In the genomic region with DNA sequence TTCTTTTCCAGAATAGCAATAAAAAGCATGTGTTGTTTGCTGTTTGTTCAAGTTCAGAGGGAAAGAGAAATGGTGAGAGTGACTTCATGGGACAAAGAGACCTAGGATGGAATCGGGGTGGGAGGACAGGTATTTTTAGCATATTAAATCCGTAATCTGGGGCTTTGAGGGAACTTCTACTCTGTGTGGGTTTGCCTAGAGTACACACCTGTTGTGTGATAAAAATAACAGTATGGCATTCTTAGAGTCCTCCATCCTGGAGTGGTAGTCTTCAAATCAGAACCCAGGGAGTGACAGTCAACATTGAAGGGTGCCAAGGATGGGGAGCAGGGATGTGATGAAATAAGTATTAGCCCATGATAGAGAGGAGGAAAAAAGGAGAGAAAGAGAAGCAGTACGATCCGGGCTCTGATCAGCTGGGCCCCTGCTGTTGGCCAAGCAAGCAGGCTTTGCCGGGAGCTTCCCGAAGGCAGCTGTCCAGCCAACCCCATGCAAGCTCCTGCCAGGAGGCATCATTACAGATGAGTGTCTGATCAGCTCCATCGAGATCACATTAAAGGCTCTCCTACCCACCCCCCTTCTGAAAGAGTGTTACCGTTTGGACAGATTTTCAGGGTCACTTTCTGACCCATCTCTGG, we compare ENCODE assay signal across 15 cellular contexts.
"Had no signal": no experiment of that assay in that cellular context is flagged by ENCODE, and none has a peak within 500 bp of the region (broad histone marks: within the 10 kb centered on the region; RNA-seq: fewer than 3 reads in every experiment).

No MANE protein-coding gene starts in this region.

- H3K36me3 ChIP-seq: prostate gland, right lobe of liver, upper lobe of right lung had no signal

- H3K36me3 Mint-ChIP-seq: naive B cell; stimulated activated memory B cell treated with anti-CD40 and anti-IgM and Interleukin-4, amounts not matched to agents 10 μg/mL and 1 μg/mL and 100 μg/mL, for 72 hours had no signal

- ATAC-seq: activated CD8-positive, alpha-beta T cell treated with anti-CD3 and anti-CD28 coated beads, Interleukin-2, amount 10 ng/mL, durations not matched to agents 7 days and 5 days; body of pancreas; left lobe of liver; right lobe of liver; stimulated activated memory B cell treated with anti-CD40 and anti-IgM and Interleukin-4, amounts not matched to agents 10 μg/mL and 1 μg/mL and 100 μg/mL, for 72 hours; upper lobe of right lung had no signal

- H3K4me3 ChIP-seq: body of pancreas, prostate gland, right lobe of liver, upper lobe of right lung had no signal

- H3K9me3 ChIP-seq: body of pancreas, prostate gland, right lobe of liver, upper lobe of right lung had no signal

- H3K27me3 ChIP-seq: body of pancreas, right lobe of liver, upper lobe of right lung had no signal

- DNase-seq: activated CD4-positive, alpha-beta T cell treated with anti-CD3 and anti-CD28 coated beads, Interleukin-2, amount 10 ng/mL, durations not matched to agents 24 days and 14 days; activated CD8-positive, alpha-beta T cell treated with anti-CD3 and anti-CD28 coated beads, Interleukin-2, amount 10 ng/mL, durations not matched to agents 7 days and 5 days; activated naive CD4-positive, alpha-beta T cell treated with Interleukin-2 at 50 U/mL for 16 hours; activated T-cell treated with anti-CD3 and anti-CD28 coated beads, Interleukin-2, amount 50 U/mL, for 24 hours; body of pancreas; central memory CD4-positive, alpha-beta T cell; erythroblast; naive B cell; right lobe of liver; stimulated activated CD4-positive, alpha-beta T cell treated with anti-CD3 and anti-CD28 coated beads, Interleukin-4, amount 100 ng/mL, for 4 hours; upper lobe of right lung had no signal

- H3K27ac Mint-ChIP-seq: activated CD4-positive, alpha-beta T cell treated with anti-CD3 and anti-CD28 coated beads, Interleukin-2, amount 10 ng/mL, durations not matched to agents 24 days and 14 days; activated CD8-positive, alpha-beta T cell treated with anti-CD3 and anti-CD28 coated beads, Interleukin-2, amount 10 ng/mL, durations not matched to agents 7 days and 5 days; activated T-cell treated with anti-CD3 and anti-CD28 coated beads, Interleukin-2, amount 50 U/mL, for 24 hours; activated T-helper 2 cell treated with anti-CD3 and anti-CD28 coated beads, Interferon-gamma antibody, Interleukin-2, Interleukin-4, amounts not matched to agents 10 μg/mL and 5 μg/mL and 100 μg/mL, durations not matched to agents 14 hours and 24 hours and 36 hours; stimulated activated memory B cell treated with anti-CD40 and anti-IgM and Interleukin-4, amounts not matched to agents 10 μg/mL and 1 μg/mL and 100 μg/mL, for 72 hours had no signal

- H3K9me3 Mint-ChIP-seq: activated CD4-positive, alpha-beta T cell treated with anti-CD3 and anti-CD28 coated beads, Interleukin-2, amount 10 ng/mL, durations not matched to agents 24 days and 14 days; activated T-cell treated with anti-CD3 and anti-CD28 coated beads, Interleukin-2, amount 50 U/mL, for 24 hours; activated T-helper 2 cell treated with anti-CD3 and anti-CD28 coated beads, Interferon-gamma antibody, Interleukin-2, Interleukin-4, amounts not matched to agents 10 μg/mL and 5 μg/mL and 100 μg/mL, durations not matched to agents 14 hours and 24 hours and 36 hours had no signal

- H3K27ac ChIP-seq: body of pancreas, prostate gland, right lobe of liver, upper lobe of right lung had no signal

- H3K4me1 ChIP-seq: body of pancreas, prostate gland, right lobe of liver, upper lobe of right lung had no signal
